Comparison of ENCODE assay signal across 8 cellular contexts in the genomic region with DNA sequence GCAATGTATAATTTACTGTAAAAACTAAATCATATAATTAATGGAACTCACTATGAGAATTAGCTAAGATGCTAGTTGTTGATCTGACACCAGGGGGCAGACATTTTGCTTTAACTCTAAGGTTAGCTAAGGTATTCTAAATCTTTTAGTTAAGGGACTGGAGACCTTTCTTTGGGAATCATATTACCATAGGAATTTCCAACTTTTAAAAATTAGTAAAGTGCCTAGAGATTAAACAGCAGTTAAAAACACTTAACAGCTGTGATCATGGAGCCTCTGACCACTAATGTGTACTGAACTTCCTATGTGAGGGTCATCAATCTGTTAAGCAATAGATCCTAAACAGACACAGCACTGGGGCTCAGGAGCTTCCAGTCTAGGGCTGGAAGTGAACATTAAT.
DNase-seq lines count a peak whose midpoint lies in the region; ATAC-seq and TF ChIP-seq lines count a peak whose summit lies in the region.

No MANE protein-coding gene starts in this region.

- H3K9me3 Mint-ChIP-seq in mesothelial cell of epicardium = no peaks in the 10 kb centered on the region

- ATAC-seq in GM21723 (IDR thresholded peaks at IDR 0.05; ENCODE audit: unreplicated experiment) = no peak

- H3K9ac ChIP-seq in colonic mucosa (ENCODE audit: low read depth in 2 of 2, low read length in 2 of 2) = no peak overlapping the region

- H3K36me3 Mint-ChIP-seq in mesothelial cell of epicardium = peaks cover 2% of the 10 kb centered on the region

- H3K27me3 ChIP-seq in colonic mucosa = no peaks in the 10 kb centered on the region

- DNase-seq in DMS53 treated with DMSO at 0.1 percent for 48 hours (lab: John Stamatoyannopoulos, UW; ENCODE audit: unreplicated experiment) (peak; percentile 65), NCI-H748 treated with DMSO at 0.1 percent for 48 hours (lab: John Stamatoyannopoulos, UW) (peak; percentile 26), colonic mucosa (peak; percentile 58), mesothelial cell of epicardium (ENCODE audit: low spot score in 2 of 2, unreplicated experiment in 2 of 2) (no peak)
- no peak for DNase-seq in activated CD8-positive, alpha-beta memory T cell treated with anti-CD3 and anti-CD28 coated beads, Interleukin-2, amount 50 U/mL, for 48 hours
- no peak for DNase-seq in stimulated activated naive CD4-positive, alpha-beta T cell (lab: John Stamatoyannopoulos, UW)

- CTCF ChIA-PET in HEK293 (lab: Yijun Ruan, JAX) = interaction anchor here (0.6 to 7.3 kb wide), 15 partner anchors 9 to 317 kb away, joined by 3 to 57 read pairs (median 5); a partner anchor contains a TSS

- H3K9me3 ChIP-seq in HEK293 (ENCODE audit: control insufficient read depth, insufficient read depth, low read depth, low read length) (no peaks in the 10 kb centered on the region), colonic mucosa (no peaks in the 10 kb centered on the region)

- no peaks in the 10 kb centered on the region for H3K27me3 Mint-ChIP-seq in mesothelial cell of epicardium (ENCODE audit: low read depth)

- H3K27ac Mint-ChIP-seq in mesothelial cell of epicardium = no peak overlapping the region

- no peaks in the 10 kb centered on the region for H3K4me1 ChIP-seq in HEK293 (ENCODE audit: control insufficient read depth, insufficient read depth, low read length)
- no peaks in the 10 kb centered on the region for H3K4me1 ChIP-seq in colonic mucosa

- TF ChIP-seq CTCF in HEK293 (tag by site-specific recombination; IDR thresholded peaks at IDR 0.05) = no peak
- TF ChIP-seq CTCF in colonic mucosa (IDR thresholded peaks at IDR 0.05) = peak; percentile 67
- TF ChIP-seq CTCF in mesothelial cell of epicardium (IDR thresholded peaks at IDR 0.05; ENCODE audit: unreplicated experiment) = peak; percentile 78

- peaks cover 20% of the 10 kb centered on the region for H3K4me1 Mint-ChIP-seq in mesothelial cell of epicardium

- H3K36me3 ChIP-seq in HEK293 (ENCODE audit: control insufficient read depth in 2 of 2, insufficient read depth in 1 of 2, low read length in 2 of 2) = no peaks in the 10 kb centered on the region
- no peaks in the 10 kb centered on the region for H3K36me3 ChIP-seq in colonic mucosa

- H3K4me3 ChIP-seq in HEK293 (ENCODE audit: low read depth, low read length) (no peak overlapping the region), colonic mucosa (no peak overlapping the region)

- no peak overlapping the region for H3K4me3 Mint-ChIP-seq in mesothelial cell of epicardium

- intact Hi-C loops in colonic mucosa (cut with DNase I) = loop anchor here (5.0 kb wide), 1 partner anchor 236 kb away; a partner anchor contains a TSS

- POLR2A ChIA-PET in HEK293 (lab: Yijun Ruan, JAX) = interaction anchor here (0.5 to 1.0 kb wide), 2 partner anchors 76 to 238 kb away, joined by 3 read pairs; a partner anchor contains a TSS

- H3K27ac ChIP-seq in HEK293 (ENCODE audit: extremely low read depth, low read depth, low read length) (no peak overlapping the region), colonic mucosa (no peak overlapping the region)

TF ChIP-seq in HEK293, 187 proteins besides CTCF, POLR2A, EP300 and RAD21:
- TF ChIP-seq, protein P1, sequence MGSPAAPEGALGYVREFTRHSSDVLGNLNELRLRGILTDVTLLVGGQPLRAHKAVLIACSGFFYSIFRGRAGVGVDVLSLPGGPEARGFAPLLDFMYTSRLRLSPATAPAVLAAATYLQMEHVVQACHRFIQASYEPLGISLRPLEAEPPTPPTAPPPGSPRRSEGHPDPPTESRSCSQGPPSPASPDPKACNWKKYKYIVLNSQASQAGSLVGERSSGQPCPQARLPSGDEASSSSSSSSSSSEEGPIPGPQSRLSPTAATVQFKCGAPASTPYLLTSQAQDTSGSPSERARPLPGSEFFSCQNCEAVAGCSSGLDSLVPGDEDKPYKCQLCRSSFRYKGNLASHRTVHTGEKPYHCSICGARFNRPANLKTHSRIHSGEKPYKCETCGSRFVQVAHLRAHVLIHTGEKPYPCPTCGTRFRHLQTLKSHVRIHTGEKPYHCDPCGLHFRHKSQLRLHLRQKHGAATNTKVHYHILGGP (tag by site-specific recombination; IDR thresholded peaks at IDR 0.05) = no peak
- TF ChIP-seq ZNF324 (tag by site-specific recombination; IDR thresholded peaks at IDR 0.05) (no peak), ZNF654 (tag by site-specific recombination; IDR thresholded peaks at IDR 0.05; ENCODE audit: low read depth) (peak; percentile 21), ZNF23 (tag by site-specific recombination; IDR thresholded peaks at IDR 0.05; ENCODE audit: borderline replicate concordance) (no peak), KLF16 (tag by site-specific recombination; IDR thresholded peaks at IDR 0.05) (no peak), ZXDB (tag by site-specific recombination; IDR thresholded peaks at IDR 0.05) (no peak), ZNF146 (tag by site-specific recombination; IDR thresholded peaks at IDR 0.05) (no peak), ZNF660 (tag by site-specific recombination; IDR thresholded peaks at IDR 0.05) (peak; percentile 78), TRIM28 (IDR thresholded peaks at IDR 0.05; ENCODE audit: borderline replicate concordance, low read length) (no peak)
- TF ChIP-seq, protein P2, sequence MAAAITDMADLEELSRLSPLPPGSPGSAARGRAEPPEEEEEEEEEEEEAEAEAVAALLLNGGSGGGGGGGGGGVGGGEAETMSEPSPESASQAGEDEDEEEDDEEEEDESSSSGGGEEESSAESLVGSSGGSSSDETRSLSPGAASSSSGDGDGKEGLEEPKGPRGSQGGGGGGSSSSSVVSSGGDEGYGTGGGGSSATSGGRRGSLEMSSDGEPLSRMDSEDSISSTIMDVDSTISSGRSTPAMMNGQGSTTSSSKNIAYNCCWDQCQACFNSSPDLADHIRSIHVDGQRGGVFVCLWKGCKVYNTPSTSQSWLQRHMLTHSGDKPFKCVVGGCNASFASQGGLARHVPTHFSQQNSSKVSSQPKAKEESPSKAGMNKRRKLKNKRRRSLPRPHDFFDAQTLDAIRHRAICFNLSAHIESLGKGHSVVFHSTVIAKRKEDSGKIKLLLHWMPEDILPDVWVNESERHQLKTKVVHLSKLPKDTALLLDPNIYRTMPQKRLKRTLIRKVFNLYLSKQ (tag by site-specific recombination; IDR thresholded peaks at IDR 0.05; ENCODE audit: borderline replicate concordance) = no peak

Comparison
In these comparisons a context has a peak if more than half of its experiments do, and no peak if none do; other contexts are left out.
1. DNase-seq: peak in DMS53 treated with DMSO at 0.1 percent for 48 hours (single experiment), NCI-H748 treated with DMSO at 0.1 percent for 48 hours (single experiment) and colonic mucosa (single experiment); none in mesothelial cell of epicardium (0 of 2), activated CD8-positive, alpha-beta memory T cell treated with anti-CD3 and anti-CD28 coated beads, Interleukin-2, amount 50 U/mL, for 48 hours (single experiment) and stimulated activated naive CD4-positive, alpha-beta T cell (0 of 6).